In genomic region chrX:24693453-24694202, GRCh38 we compare ENCODE assay signal across 1 cellular context.
TF ChIP-seq lines count a peak whose summit lies in the region.

POLA1 (plus strand) TSS chrX:24693918; CDS start chrX:24693962, 44 bp downstream.

TF ChIP-seq in HepG2, 621 proteins besides CTCF, POLR2A, EP300 and RAD21 (continued from another document and continues in another):
- TF ChIP-seq ZNF580 (CRISPR knock-in tag; IDR thresholded peaks at IDR 0.05; ENCODE audit: borderline replicate concordance, low read depth) (peak; percentile 30; the same call in 1 of the 2 replicates), ZNF44 (CRISPR knock-in tag; IDR thresholded peaks at IDR 0.05) (no peak), ZNF572 (CRISPR knock-in tag; IDR thresholded peaks at IDR 0.05) (no peak), NBN (conservative IDR thresholded peaks at IDR 0.05) (no peak), SAFB2 (CRISPR knock-in tag; IDR thresholded peaks at IDR 0.05; ENCODE audit: borderline replicate concordance, low read depth) (no peak; the same call in 1 of the 2 replicates), MTF2 (CRISPR knock-in tag; IDR thresholded peaks at IDR 0.05; ENCODE audit: borderline replicate concordance) (no peak), TEF (CRISPR knock-in tag; IDR thresholded peaks at IDR 0.05) (no peak), ZNF142 (CRISPR knock-in tag; IDR thresholded peaks at IDR 0.05) (peak; percentile 100), SRSF4 (IDR thresholded peaks at IDR 0.05; ENCODE audit: low read depth, low read length, poor library complexity, severe bottlenecking) (no peak), ZBTB33 (CRISPR knock-in tag; IDR thresholded peaks at IDR 0.05) (no peak), ZBTB7B (CRISPR knock-in tag; IDR thresholded peaks at IDR 0.05) (no peak), TAF15 (IDR thresholded peaks at IDR 0.05; ENCODE audit: low read depth, low read length, poor library complexity, severe bottlenecking) (no peak), PRPF4 (IDR thresholded peaks at IDR 0.05; ENCODE audit: low read depth, low read length, poor library complexity, severe bottlenecking) (no peak), MXD3 (CRISPR knock-in tag; IDR thresholded peaks at IDR 0.05) (no peak; the same call in 1 of the 2 replicates), PAWR (CRISPR knock-in tag; IDR thresholded peaks at IDR 0.05; ENCODE audit: borderline replicate concordance) (no peak), ZNF282 (IDR thresholded peaks at IDR 0.05; ENCODE audit: partially characterized antibody) (no peak), REXO4 (CRISPR knock-in tag; IDR thresholded peaks at IDR 0.05; ENCODE audit: borderline replicate concordance) (no peak), SALL1 (CRISPR knock-in tag; IDR thresholded peaks at IDR 0.05) (peak; percentile 68), ZNF354B (CRISPR knock-in tag; IDR thresholded peaks at IDR 0.05) (no peak), ATF4 (CRISPR knock-in tag; IDR thresholded peaks at IDR 0.05) (no peak), ZNF557 (CRISPR knock-in tag; IDR thresholded peaks at IDR 0.05) (no peak), SETDB1 (CRISPR knock-in tag; IDR thresholded peaks at IDR 0.05; ENCODE audit: borderline replicate concordance) (no peak), TP53 (CRISPR knock-in tag; conservative IDR thresholded peaks at IDR 0.05) (no peak), MIER2 (CRISPR knock-in tag; IDR thresholded peaks at IDR 0.05) (no peak), PTBP1 (IDR thresholded peaks at IDR 0.05; ENCODE audit: low read depth, low read length, poor library complexity, severe bottlenecking) (no peak), ZNF672 (CRISPR knock-in tag; IDR thresholded peaks at IDR 0.05) (no peak), PHF8 (CRISPR knock-in tag; IDR thresholded peaks at IDR 0.05) (peak; percentile 61), DZIP1 (CRISPR knock-in tag; IDR thresholded peaks at IDR 0.05) (no peak), PBX3 (CRISPR knock-in tag; IDR thresholded peaks at IDR 0.05; ENCODE audit: borderline replicate concordance) (no peak), JARID2 (CRISPR knock-in tag; IDR thresholded peaks at IDR 0.05; ENCODE audit: insufficient replicate concordance) (no peak), KAT7 (CRISPR knock-in tag; IDR thresholded peaks at IDR 0.05; ENCODE audit: borderline replicate concordance) (no peak), CCDC6 (CRISPR knock-in tag; IDR thresholded peaks at IDR 0.05) (no peak), KLF9 (CRISPR knock-in tag; IDR thresholded peaks at IDR 0.05; ENCODE audit: low read depth) (peak; percentile 82; the same call in 1 of the 2 replicates), ZNF430 (CRISPR knock-in tag; IDR thresholded peaks at IDR 0.05) (0 out of 2 replicates have a peak, but pooled peaks have one; percentile 53), SP140L (CRISPR knock-in tag; IDR thresholded peaks at IDR 0.05; ENCODE audit: borderline replicate concordance) (no peak), RBFOX2 (IDR thresholded peaks at IDR 0.05; ENCODE audit: low read depth, low read length) (peak; percentile 73), NONO (IDR thresholded peaks at IDR 0.05) (no peak), NONO (CRISPR knock-in tag; conservative IDR thresholded peaks at IDR 0.05) (0 out of 2 replicates have a peak, but pooled peaks have one; percentile 18), HNRNPL (IDR thresholded peaks at IDR 0.05; ENCODE audit: low read depth, low read length) (no peak), MLLT10 (CRISPR knock-in tag; IDR thresholded peaks at IDR 0.05) (no peak), ZNF670 (CRISPR knock-in tag; IDR thresholded peaks at IDR 0.05; ENCODE audit: borderline replicate concordance) (0 out of 2 replicates have a peak, but pooled peaks have one; percentile 28), GABPB1 (CRISPR knock-in tag; IDR thresholded peaks at IDR 0.05) (peak; percentile 96), ZFP36L2 (CRISPR knock-in tag; IDR thresholded peaks at IDR 0.05) (no peak), DDIT3 (CRISPR knock-in tag; IDR thresholded peaks at IDR 0.05) (no peak), ELK4 (CRISPR knock-in tag; IDR thresholded peaks at IDR 0.05; ENCODE audit: borderline replicate concordance) (no peak), ZNF101 (CRISPR knock-in tag; IDR thresholded peaks at IDR 0.05; ENCODE audit: borderline replicate concordance, low read depth) (no peak), CSRNP2 (CRISPR knock-in tag; conservative IDR thresholded peaks at IDR 0.05; ENCODE audit: low read depth) (no peak), CHD2 (IDR thresholded peaks at IDR 0.05; ENCODE audit: low read depth, low read length) (no peak), KDM5B (CRISPR knock-in tag; IDR thresholded peaks at IDR 0.05; ENCODE audit: borderline replicate concordance) (peak; percentile 71; the same call in 1 of the 2 replicates), ARHGAP35 (CRISPR knock-in tag; IDR thresholded peaks at IDR 0.05; ENCODE audit: borderline replicate concordance) (no peak), ATF7 (IDR thresholded peaks at IDR 0.05) (no peak), ATF7 (CRISPR knock-in tag; IDR thresholded peaks at IDR 0.05) (no peak), ZNF274 (CRISPR knock-in tag; IDR thresholded peaks at IDR 0.05) (0 out of 2 replicates have a peak, but pooled peaks have one; percentile 34)
